8 cellular contexts compared by ENCODE assay signal in the genomic region with DNA sequence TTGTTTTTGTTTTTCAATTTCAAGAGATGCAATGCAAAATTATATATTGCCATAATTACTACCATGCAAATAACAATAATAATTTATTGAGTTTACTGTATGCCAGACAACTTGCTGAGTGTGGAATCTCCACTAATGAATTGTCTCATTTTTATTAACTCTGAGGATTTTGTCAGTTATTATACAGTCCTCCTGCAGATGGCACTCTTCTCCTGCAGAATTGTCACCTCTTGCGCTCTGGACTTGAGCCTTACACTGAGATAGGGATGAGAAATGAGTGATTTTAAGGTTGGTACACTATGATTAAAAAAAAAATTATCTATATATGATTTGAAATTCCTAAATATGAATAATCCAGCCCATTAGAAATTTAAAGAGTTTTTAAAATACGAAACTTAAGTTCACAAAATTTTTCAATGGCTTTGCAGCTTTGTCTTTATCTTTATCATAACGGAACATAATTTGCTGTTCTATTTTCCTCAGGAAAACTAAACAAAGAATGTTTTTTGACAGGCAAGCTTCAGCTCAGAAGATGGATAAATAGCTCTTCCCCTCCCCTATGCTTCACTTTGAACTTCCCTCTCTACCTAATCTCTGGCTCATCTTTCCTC. TPM values are rescaled to one million over a fixed set of nuclear protein-coding genes. Genes with fewer than 3 reads are reported as not detected.
A peak's percentile ranks its signal among the peaks of the same experiment; 100 is the strongest.
DNase-seq lines count a peak whose midpoint lies in the region; TF ChIP-seq lines count a peak whose summit lies in the region.

No MANE protein-coding gene starts in this region.

- H3K4me3 ChIP-seq in cardiac fibroblast (replicated peaks in 1 of 2; ENCODE audit: low read depth in 2 of 2, low read length in 2 of 2): no peak overlapping the region

- peak; percentile 49 for TF ChIP-seq CTCF in GM20000 (IDR thresholded peaks at IDR 0.05; ENCODE audit: extremely low read depth, missing control alignments)
- peak; percentile 57 for TF ChIP-seq CTCF in cardiac fibroblast (IDR thresholded peaks at IDR 0.05; ENCODE audit: low read depth, low read length)
- TF ChIP-seq CTCF in type B pancreatic cell (conservative IDR thresholded peaks at IDR 0.05): peak; percentile 92

- peaks cover 28% of the 10 kb centered on the region for H3K27me3 Mint-ChIP-seq in type B pancreatic cell

- H3K27ac Mint-ChIP-seq in type B pancreatic cell: no peak overlapping the region

- peaks cover 8% of the 10 kb centered on the region for H3K4me1 Mint-ChIP-seq in type B pancreatic cell (ENCODE audit: unreplicated experiment)

- H3K9me3 Mint-ChIP-seq in type B pancreatic cell: no peaks in the 10 kb centered on the region

- H3K4me3 Mint-ChIP-seq in type B pancreatic cell: no peak overlapping the region

- no peaks in the 10 kb centered on the region for H3K36me3 Mint-ChIP-seq in type B pancreatic cell

- peak; percentile 61 for DNase-seq in DMS79 treated with DMSO at 0.1 percent for 48 hours (lab: John Stamatoyannopoulos, UW)
- no peak for DNase-seq in DMS79 (lab: John Stamatoyannopoulos, UW)
- DNase-seq in GM20000 (ENCODE audit: low spot score): peak; percentile 43
- DNase-seq in HPDE6-E6E7 (ENCODE audit: extremely low spot score): peak; percentile 41
- DNase-seq in RKO (ENCODE audit: low spot score): peak; percentile 65
- DNase-seq in cardiac fibroblast (ENCODE audit: low read depth in 2 of 2): peak; percentile 65 to 67
- DNase-seq in kidney tubule cell (ENCODE audit: low spot score): peak; percentile 54
- DNase-seq in type B pancreatic cell (ENCODE audit: extremely low spot score, unreplicated experiment): no peak

RNA-seq across cellular contexts. Expression of gene PAQR3, which starts 12.7 kb away (rescaled TPM):
- 22.6 and 24.6 TPM in 2 replicates for total RNA-seq in type B pancreatic cell (ENCODE audit: low replicate concordance)

Comparison
In these comparisons a context has a peak if more than half of its experiments do, and no peak if none do; other contexts are left out.
1. DNase-seq: peak in DMS79 treated with DMSO at 0.1 percent for 48 hours (single experiment), GM20000 (single experiment), HPDE6-E6E7 (single experiment), RKO (single experiment), cardiac fibroblast (2 of 2) and kidney tubule cell (single experiment); none in DMS79 (single experiment) and type B pancreatic cell (single experiment).
2. Peak in every context shown above with its lines, with median percentiles within 50 percentile points of each other: CTCF ChIP-seq.